14 cellular contexts compared by ENCODE assay signal in genomic region chr2:237720962-237721361, GRCh38.
DNase-seq lines count a peak whose midpoint lies in the region; ATAC-seq, FAIRE-seq and TF ChIP-seq lines count a peak whose summit lies in the region.
"Had no signal": no experiment of that assay in that cellular context is flagged by ENCODE, and none has a peak within 500 bp of the region (broad histone marks: within the 10 kb centered on the region; RNA-seq: fewer than 3 reads in every experiment).

No MANE protein-coding gene starts in this region.

- TF ChIP-seq CTCF in SK-N-SH (IDR thresholded peaks at IDR 0.05), result no peak
- no peak for TF ChIP-seq CTCF in astrocyte (IDR thresholded peaks at IDR 0.05; ENCODE audit: insufficient read depth, low read depth, low read length)
- no peak for TF ChIP-seq CTCF in heart right ventricle (IDR thresholded peaks at IDR 0.05)
- no peak for TF ChIP-seq CTCF in smooth muscle cell (IDR thresholded peaks at IDR 0.05; ENCODE audit: borderline replicate concordance, insufficient read depth, poor library complexity, severe bottlenecking)

- H3K27ac ChIP-seq in SK-N-SH (ENCODE audit: low read depth in 2 of 2, low read length in 1 of 2) (0 out of 4 replicates have a peak overlapping the region, but pooled peaks of 1 of the 2 experiments have one; percentile 5), astrocyte (ENCODE audit: low read depth, low read length) (peak overlapping the region; percentile 95), heart right ventricle (peak overlapping the region in 6 of 10 donors; percentile 1 to 80 (median 54)), smooth muscle cell (ENCODE audit: low read depth) (peak overlapping the region; percentile 43)
- H3K27ac ChIP-seq: 22Rv1 had no signal

- CTCF ChIA-PET in SK-N-SH (lab: Yijun Ruan, JAX), result interaction anchor here (0.6 to 3.1 kb wide), 3 partner anchors 24 to 98 kb away, joined by 3 to 9 read pairs (median 8); no protein-coding TSS in a partner anchor
- CTCF ChIA-PET in activated CD4-positive, alpha-beta T cell treated with anti-CD3 and anti-CD28 coated beads, Interleukin-2, amount 10 ng/mL, durations not matched to agents 7 days and 5 days (lab: Charles Lee), result interaction anchor here (1.0 to 1.5 kb wide), 2 partner anchors 10 to 48 kb away, joined by 3 to 4 read pairs; no protein-coding TSS in a partner anchor

- H4K20me1 ChIP-seq in SK-N-SH (ENCODE audit: insufficient read depth), result peaks cover 58% of the 10 kb centered on the region
- H4K20me1 ChIP-seq in astrocyte (ENCODE audit: insufficient read depth, low read length), result peaks cover 17% of the 10 kb centered on the region
- peaks cover 42% of the 10 kb centered on the region for H4K20me1 ChIP-seq in smooth muscle cell (ENCODE audit: low read depth)

- no peak overlapping the region for H3K9ac ChIP-seq in SK-N-SH
- H3K9ac ChIP-seq in astrocyte (ENCODE audit: low read length), result peak overlapping the region; percentile 80
- no peak overlapping the region for H3K9ac ChIP-seq in smooth muscle cell (ENCODE audit: low read depth)

- H3K27me3 Mint-ChIP-seq in astrocyte (ENCODE audit: low read depth, unreplicated experiment), result no peaks in the 10 kb centered on the region
- no peaks in the 10 kb centered on the region for H3K27me3 Mint-ChIP-seq in activated T-helper 17 cell treated with anti-CD3 and anti-CD28 coated beads, Interleukin-2, amount 50 U/mL, for 72 hours
- no peaks in the 10 kb centered on the region for H3K27me3 Mint-ChIP-seq in activated CD4-positive, alpha-beta T cell treated with anti-CD3 and anti-CD28 coated beads, Interleukin-2, amount 10 ng/mL, durations not matched to agents 7 days and 5 days

- H3K4me3 Mint-ChIP-seq in astrocyte (ENCODE audit: unreplicated experiment), result peak overlapping the region; percentile 55
- H3K4me3 Mint-ChIP-seq in activated T-helper 17 cell treated with anti-CD3 and anti-CD28 coated beads, Interleukin-2, amount 50 U/mL, for 72 hours, result no peak overlapping the region
- no peak overlapping the region for H3K4me3 Mint-ChIP-seq in activated CD4-positive, alpha-beta T cell treated with anti-CD3 and anti-CD28 coated beads, Interleukin-2, amount 10 ng/mL, durations not matched to agents 7 days and 5 days

- POLR2A ChIA-PET in SK-N-SH (lab: Yijun Ruan, JAX), result no interaction called here
- POLR2A ChIA-PET in activated CD4-positive, alpha-beta T cell treated with anti-CD3 and anti-CD28 coated beads, Interleukin-2, amount 10 ng/mL, durations not matched to agents 7 days and 5 days (lab: Charles Lee), result no interaction called here

- H3K9me3 ChIP-seq in SK-N-SH (no peaks in the 10 kb centered on the region), astrocyte (ENCODE audit: insufficient read depth, low read depth, low read length) (no peaks in the 10 kb centered on the region), heart right ventricle (no peaks in the 10 kb centered on the region), smooth muscle cell (replicated peaks; ENCODE audit: low read depth) (no peaks in the 10 kb centered on the region)

- no peak for TF ChIP-seq EP300 in SK-N-SH (IDR thresholded peaks at IDR 0.05; ENCODE audit: borderline replicate concordance in 1 of 2, low read depth in 1 of 2, low read length in 1 of 2)

- H3F3A ChIP-seq in SK-N-SH (replicated peaks; ENCODE audit: insufficient read depth), result peaks cover 17% of the 10 kb centered on the region
- no peaks in the 10 kb centered on the region for H3F3A ChIP-seq in smooth muscle cell (ENCODE audit: low read depth)

- intact Hi-C loops in heart right ventricle (cut with DNase I), result no loop called here

- peaks cover 40% of the 10 kb centered on the region for H3K4me1 Mint-ChIP-seq in astrocyte (ENCODE audit: low read depth, unreplicated experiment)
- peaks cover 27% of the 10 kb centered on the region for H3K4me1 Mint-ChIP-seq in activated T-helper 17 cell treated with anti-CD3 and anti-CD28 coated beads, Interleukin-2, amount 50 U/mL, for 72 hours
- peaks cover 27% of the 10 kb centered on the region for H3K4me1 Mint-ChIP-seq in activated CD4-positive, alpha-beta T cell treated with anti-CD3 and anti-CD28 coated beads, Interleukin-2, amount 10 ng/mL, durations not matched to agents 7 days and 5 days

- H3K4me2 ChIP-seq in SK-N-SH (no peak overlapping the region), astrocyte (ENCODE audit: low read length) (peak overlapping the region; percentile 68), smooth muscle cell (no peak overlapping the region)

- ATAC-seq in SK-N-SH treated with all-trans-retinoic acid at 6 μM for 48 hours (no peak), heart right ventricle (peak in 6 of 8 donors; percentile 18 to 55 (median 32))
- ATAC-seq in activated T-helper 17 cell treated with anti-CD3 and anti-CD28 coated beads, Interleukin-2, amount 50 U/mL, for 72 hours (replicated peaks), result no peak
- ATAC-seq: activated CD4-positive, CD25-positive, alpha-beta regulatory T cell treated with anti-CD3 and anti-CD28 coated beads, Interleukin-2, amount 50 U/mL, for 24 hours; sciatic nerve had no signal

- H3K9me3 Mint-ChIP-seq in astrocyte (ENCODE audit: unreplicated experiment), result no peaks in the 10 kb centered on the region
- no peaks in the 10 kb centered on the region for H3K9me3 Mint-ChIP-seq in activated T-helper 17 cell treated with anti-CD3 and anti-CD28 coated beads, Interleukin-2, amount 50 U/mL, for 72 hours
- H3K9me3 Mint-ChIP-seq in activated CD4-positive, alpha-beta T cell treated with anti-CD3 and anti-CD28 coated beads, Interleukin-2, amount 10 ng/mL, durations not matched to agents 7 days and 5 days, result no peaks in the 10 kb centered on the region

- H3K27me3 ChIP-seq in SK-N-SH (ENCODE audit: insufficient read depth) (no peaks in the 10 kb centered on the region), astrocyte (ENCODE audit: insufficient read depth, low read length) (no peaks in the 10 kb centered on the region), heart right ventricle (no peaks in the 10 kb centered on the region), smooth muscle cell (ENCODE audit: low read depth) (no peaks in the 10 kb centered on the region)
- H3K27me3 ChIP-seq: cardiac muscle cell had no signal

- 77% methylated on average over 7 of the region's 7 CpGs for WGBS in SK-N-SH (ENCODE audit: low lambda C conversion rate)
- 55 to 63% methylated on average over 7 of the region's 7 CpGs for WGBS in heart right ventricle, 2 donors
- WGBS in smooth muscle cell (ENCODE audit: low lambda C conversion rate), result 58% methylated on average over 7 of the region's 7 CpGs

- H3K79me2 ChIP-seq in SK-N-SH (ENCODE audit: insufficient read depth) (peaks cover 100% of the 10 kb centered on the region), astrocyte (ENCODE audit: insufficient read depth, low read length) (peaks cover 93% of the 10 kb centered on the region), smooth muscle cell (ENCODE audit: low read depth) (peaks cover 20% of the 10 kb centered on the region)

- H3K36me3 Mint-ChIP-seq in astrocyte (ENCODE audit: low read depth, unreplicated experiment), result peaks cover 13% of the 10 kb centered on the region
- peaks cover 99% of the 10 kb centered on the region for H3K36me3 Mint-ChIP-seq in activated T-helper 17 cell treated with anti-CD3 and anti-CD28 coated beads, Interleukin-2, amount 50 U/mL, for 72 hours (ENCODE audit: low read depth)
- peaks cover 45% of the 10 kb centered on the region for H3K36me3 Mint-ChIP-seq in activated CD4-positive, alpha-beta T cell treated with anti-CD3 and anti-CD28 coated beads, Interleukin-2, amount 10 ng/mL, durations not matched to agents 7 days and 5 days (ENCODE audit: low read depth)

- FAIRE-seq in astrocyte (lab: Jason Lieb, UNC), result peak; percentile 95

- H3K36me3 ChIP-seq in SK-N-SH (replicated peaks in 1 of 2; ENCODE audit: control insufficient read depth in 1 of 2, insufficient read depth in 2 of 2, low read length in 1 of 2), result peaks cover 15 to 30% of the 10 kb centered on the region in 2 experiments
- peaks cover 11% of the 10 kb centered on the region for H3K36me3 ChIP-seq in astrocyte (ENCODE audit: insufficient read depth, low read length)
- H3K36me3 ChIP-seq in heart right ventricle, result peaks cover 0 to 57% (median 0%) of the 10 kb centered on the region in 9 donors
- no peaks in the 10 kb centered on the region for H3K36me3 ChIP-seq in smooth muscle cell (ENCODE audit: low read depth)

- H3K4me1 ChIP-seq in SK-N-SH (ENCODE audit: control insufficient read depth in 1 of 2, insufficient read depth in 2 of 2, low read depth in 1 of 2, low read length in 1 of 2), result peaks cover 27 to 58% of the 10 kb centered on the region in 2 experiments
- peaks cover 37% of the 10 kb centered on the region for H3K4me1 ChIP-seq in astrocyte (ENCODE audit: insufficient read depth, low read length)
- H3K4me1 ChIP-seq in heart right ventricle, result peaks cover 11 to 87% (median 69%) of the 10 kb centered on the region in 9 donors
- H3K4me1 ChIP-seq in smooth muscle cell (ENCODE audit: low read depth), result peaks cover 11% of the 10 kb centered on the region

- H2AFZ ChIP-seq in SK-N-SH (ENCODE audit: low read depth), result no peak overlapping the region
- H2AFZ ChIP-seq in astrocyte (ENCODE audit: low read depth, low read length), result no peak overlapping the region
- no peak overlapping the region for H2AFZ ChIP-seq in smooth muscle cell (ENCODE audit: low read depth)

- DNase-seq in SK-N-SH (no peak), astrocyte (ENCODE audit: low read depth) (peak; percentile 98), heart right ventricle (no peak), smooth muscle cell (lab: John Stamatoyannopoulos, UW; ENCODE audit: unreplicated experiment) (no peak), NOMO-1 treated with dmso at 0.1 percent for 144 hours (lab: John Stamatoyannopoulos, UW; ENCODE audit: unreplicated experiment) (no peak)
- no peak for DNase-seq in activated CD4-positive, alpha-beta T cell treated with anti-CD3 and anti-CD28 coated beads, Interleukin-2, amount 10 ng/mL, durations not matched to agents 7 days and 5 days
- DNase-seq: erythroblast, NCI-H2029 treated with DMSO at 0.1 percent for 48 hours had no signal

- no peak for TF ChIP-seq RAD21 in SK-N-SH (IDR thresholded peaks at IDR 0.05; ENCODE audit: low read length)

- H3K4me3 ChIP-seq in SK-N-SH (ENCODE audit: low read depth in 2 of 2, low read length in 1 of 2) (no peak overlapping the region), astrocyte (ENCODE audit: insufficient read depth, low read depth, low read length) (no peak overlapping the region), heart right ventricle (no peak overlapping the region), smooth muscle cell (no peak overlapping the region)
- H3K4me3 ChIP-seq: cardiac muscle cell had no signal

- peak overlapping the region; percentile 95 for H3K27ac Mint-ChIP-seq in astrocyte (ENCODE audit: unreplicated experiment)
- no peak overlapping the region for H3K27ac Mint-ChIP-seq in activated T-helper 17 cell treated with anti-CD3 and anti-CD28 coated beads, Interleukin-2, amount 50 U/mL, for 72 hours
- H3K27ac Mint-ChIP-seq in activated CD4-positive, alpha-beta T cell treated with anti-CD3 and anti-CD28 coated beads, Interleukin-2, amount 10 ng/mL, durations not matched to agents 7 days and 5 days, result no peak overlapping the region

- no peaks in the 10 kb centered on the region for H3K9me2 ChIP-seq in SK-N-SH

TF ChIP-seq in SK-N-SH, 30 proteins besides CTCF, POLR2A, EP300 and RAD21 (continues in another document):
- TF ChIP-seq RCOR1 (IDR thresholded peaks at IDR 0.05; ENCODE audit: low read length), result no peak
- no peak for TF ChIP-seq RFX5 (IDR thresholded peaks at IDR 0.05; ENCODE audit: low read length)

Comparison
In these comparisons a context has a peak if more than half of its experiments do, and no peak if none do; other contexts are left out.
1. ATAC-seq: peak in heart right ventricle (6 of 8); none in SK-N-SH treated with all-trans-retinoic acid at 6 μM for 48 hours (single experiment) and activated T-helper 17 cell treated with anti-CD3 and anti-CD28 coated beads, Interleukin-2, amount 50 U/mL, for 72 hours (single experiment).